In the genomic region with DNA sequence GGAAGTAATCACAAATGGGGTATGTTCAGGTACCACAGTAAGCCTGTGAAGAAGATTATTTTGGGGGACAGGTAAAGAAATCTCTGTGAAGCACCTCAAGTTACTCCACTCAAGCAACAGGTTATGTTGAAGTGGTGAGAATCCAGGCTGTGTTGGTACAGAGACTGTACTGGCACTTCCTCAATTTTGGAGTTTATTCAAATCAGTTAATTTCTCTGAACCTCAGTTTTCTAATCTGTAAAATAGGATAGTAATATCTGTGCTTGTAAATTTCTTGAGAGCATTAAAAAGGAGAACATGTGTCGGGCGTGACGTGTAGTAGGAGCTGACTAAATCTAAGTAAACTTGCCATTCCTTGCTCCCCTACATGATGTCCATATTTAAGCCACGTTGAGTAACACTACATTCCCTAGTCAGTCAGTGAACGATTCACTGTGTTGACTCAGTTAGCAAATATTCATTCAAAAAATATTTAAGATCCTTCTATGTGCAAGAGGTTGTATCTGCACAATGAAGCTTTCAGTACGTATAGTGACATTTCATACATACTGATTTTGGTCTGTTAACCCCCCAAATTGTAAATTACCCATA, we compare ENCODE assay signal across 21 cellular contexts.
DNase-seq lines count a peak whose midpoint lies in the region; ATAC-seq, FAIRE-seq and TF ChIP-seq lines count a peak whose summit lies in the region.
"Had no signal": no experiment of that assay in that cellular context is flagged by ENCODE, and none has a peak within 500 bp of the region (broad histone marks: within the 10 kb centered on the region; RNA-seq: fewer than 3 reads in every experiment).

No MANE protein-coding gene starts in this region.

- no peak overlapping the region for H2AFZ ChIP-seq in astrocyte (ENCODE audit: low read depth, low read length)

- peaks cover 10% of the 10 kb centered on the region for H3K4me1 Mint-ChIP-seq in astrocyte (ENCODE audit: low read depth, unreplicated experiment)
- H3K4me1 Mint-ChIP-seq in T-helper 2 cell treated with Interferon-gamma antibody and Interleukin-4, amounts not matched to agents 5 μg/mL and 100 μg/mL, for 36 hours (ENCODE audit: low read depth), result no peaks in the 10 kb centered on the region
- H3K4me1 Mint-ChIP-seq: immature natural killer cell had no signal

- ATAC-seq in A549, result peak; percentile 81 to 85
- ATAC-seq: activated naive CD8-positive, alpha-beta T cell treated with anti-CD3 and anti-CD28 coated beads, Interleukin-2, amount 50 U/mL, for 24 hours; gastrocnemius medialis; stimulated activated naive CD8-positive, alpha-beta T cell treated with anti-CD3 and anti-CD28 coated beads, Interleukin-15, Interleukin-2, amounts not matched to agents 100 U/mL and 50 U/mL, for 24 hours had no signal

- no peak overlapping the region for H3K4me3 ChIP-seq in A549
- no peak overlapping the region for H3K4me3 ChIP-seq in astrocyte (ENCODE audit: insufficient read depth, low read depth, low read length)
- H3K4me3 ChIP-seq: gastrocnemius medialis, sigmoid colon had no signal

- H3K36me3 Mint-ChIP-seq in astrocyte (ENCODE audit: low read depth, unreplicated experiment), result peaks cover 2% of the 10 kb centered on the region
- no peaks in the 10 kb centered on the region for H3K36me3 Mint-ChIP-seq in T-helper 2 cell treated with Interferon-gamma antibody and Interleukin-4, amounts not matched to agents 5 μg/mL and 100 μg/mL, for 36 hours (ENCODE audit: low read depth)

- no peak overlapping the region for H3K27ac Mint-ChIP-seq in astrocyte (ENCODE audit: unreplicated experiment)
- H3K27ac Mint-ChIP-seq in T-helper 2 cell treated with Interferon-gamma antibody and Interleukin-4, amounts not matched to agents 5 μg/mL and 100 μg/mL, for 36 hours, result no peak overlapping the region
- H3K27ac Mint-ChIP-seq: activated naive CD8-positive, alpha-beta T cell treated with anti-CD3 and anti-CD28 coated beads, Interleukin-2, amount 50 U/mL, for 24 hours; activated T-cell treated with anti-CD3 and anti-CD28 coated beads, Interleukin-2, amount 50 U/mL, for 24 hours; immature natural killer cell had no signal

- 17% methylated on average over 6 of the region's 6 CpGs for WGBS in A549 (ENCODE audit: missing lambda C conversion rate)

- peak in 1 of 2 experiments; percentile 27; a peak in 1 of 5 replicates for TF ChIP-seq EP300 in A549 (IDR thresholded peaks at IDR 0.05)

- FAIRE-seq in A549 (lab: Jason Lieb, UNC) (no peak), H54 (lab: Jason Lieb, UNC) (peak; percentile 93), astrocyte (lab: Jason Lieb, UNC) (no peak)
- FAIRE-seq: A204.1 had no signal

- 0 out of 3 replicates have a peak overlapping the region, but pooled peaks have one; percentile 16 for H3K4me2 ChIP-seq in A549
- no peak overlapping the region for H3K4me2 ChIP-seq in astrocyte (ENCODE audit: low read length)

- no peaks in the 10 kb centered on the region for H3K27me3 ChIP-seq in astrocyte (ENCODE audit: insufficient read depth, low read length)
- H3K27me3 ChIP-seq: gastrocnemius medialis, sigmoid colon had no signal

- no peaks in the 10 kb centered on the region for H4K20me1 ChIP-seq in astrocyte (ENCODE audit: insufficient read depth, low read length)

- H3K27ac ChIP-seq in A549, result peak overlapping the region in 1 of 2 experiments; percentile 59; a peak in 3 of 6 replicates
- H3K27ac ChIP-seq in astrocyte (ENCODE audit: low read depth, low read length), result peak overlapping the region; percentile 18
- H3K27ac ChIP-seq: gastrocnemius medialis, HL-60, sigmoid colon had no signal

- H3K9ac ChIP-seq in astrocyte (ENCODE audit: low read length), result no peak overlapping the region

- H3K4me1 ChIP-seq in A549 (peaks cover 21% of the 10 kb centered on the region), astrocyte (ENCODE audit: insufficient read depth, low read length) (peaks cover 3% of the 10 kb centered on the region)
- H3K4me1 ChIP-seq: gastrocnemius medialis, sigmoid colon had no signal

- peaks cover 6% of the 10 kb centered on the region for H3K9me3 Mint-ChIP-seq in astrocyte (ENCODE audit: unreplicated experiment)
- no peaks in the 10 kb centered on the region for H3K9me3 Mint-ChIP-seq in T-helper 2 cell treated with Interferon-gamma antibody and Interleukin-4, amounts not matched to agents 5 μg/mL and 100 μg/mL, for 36 hours
- H3K9me3 Mint-ChIP-seq: activated naive CD8-positive, alpha-beta T cell treated with anti-CD3 and anti-CD28 coated beads, Interleukin-2, amount 50 U/mL, for 24 hours; activated T-cell treated with anti-CD3 and anti-CD28 coated beads, Interleukin-2, amount 50 U/mL, for 24 hours had no signal

- H3K4me3 Mint-ChIP-seq in astrocyte (ENCODE audit: unreplicated experiment), result no peak overlapping the region
- no peak overlapping the region for H3K4me3 Mint-ChIP-seq in T-helper 2 cell treated with Interferon-gamma antibody and Interleukin-4, amounts not matched to agents 5 μg/mL and 100 μg/mL, for 36 hours
- H3K4me3 Mint-ChIP-seq: activated naive CD8-positive, alpha-beta T cell treated with anti-CD3 and anti-CD28 coated beads, Interleukin-2, amount 50 U/mL, for 24 hours; activated T-cell treated with anti-CD3 and anti-CD28 coated beads, Interleukin-2, amount 50 U/mL, for 24 hours; immature natural killer cell had no signal

- POLR2A ChIA-PET in A549 (lab: Yijun Ruan, JAX), result no interaction called here

- TF ChIP-seq RAD21 in A549 (conservative IDR thresholded peaks at IDR 0.05 in 1 of 2, IDR thresholded peaks at IDR 0.05 in 1 of 2), result no peak

- H3K9me3 ChIP-seq in A549, result no peaks in the 10 kb centered on the region; the same call in 2 of the 3 replicates
- no peaks in the 10 kb centered on the region for H3K9me3 ChIP-seq in astrocyte (ENCODE audit: insufficient read depth, low read depth, low read length)
- H3K9me3 ChIP-seq: gastrocnemius medialis, sigmoid colon had no signal

- H3K79me2 ChIP-seq in astrocyte (ENCODE audit: insufficient read depth, low read length), result no peaks in the 10 kb centered on the region

- CTCF ChIA-PET in A549 (lab: Yijun Ruan, JAX), result interaction anchor here (1.2 kb wide), 1 partner anchor 115 kb away, joined by 4 read pairs; no protein-coding TSS in a partner anchor

- TF ChIP-seq POLR2A in A549 (IDR thresholded peaks at IDR 0.05; ENCODE audit: low read length) (no peak), H54 (IDR thresholded peaks at IDR 0.05; ENCODE audit: low read depth, low read length) (no peak)

- H3K36me3 ChIP-seq in astrocyte (ENCODE audit: insufficient read depth, low read length), result no peaks in the 10 kb centered on the region
- H3K36me3 ChIP-seq: gastrocnemius medialis, sigmoid colon had no signal

- H3K27me3 Mint-ChIP-seq in astrocyte (ENCODE audit: low read depth, unreplicated experiment), result no peaks in the 10 kb centered on the region
- no peaks in the 10 kb centered on the region for H3K27me3 Mint-ChIP-seq in T-helper 2 cell treated with Interferon-gamma antibody and Interleukin-4, amounts not matched to agents 5 μg/mL and 100 μg/mL, for 36 hours (ENCODE audit: low read depth)
- H3K27me3 Mint-ChIP-seq: activated naive CD8-positive, alpha-beta T cell treated with anti-CD3 and anti-CD28 coated beads, Interleukin-2, amount 50 U/mL, for 24 hours; activated T-cell treated with anti-CD3 and anti-CD28 coated beads, Interleukin-2, amount 50 U/mL, for 24 hours had no signal

- DNase-seq in A549 (ENCODE audit: low read depth in 1 of 2, low spot score in 1 of 2), result peak; percentile 1 to 61
- DNase-seq in H54 (ENCODE audit: insufficient read length, low spot score), result peak; percentile 23
- DNase-seq in astrocyte (ENCODE audit: low read depth), result peak; percentile 86
- DNase-seq in fibroblast of the conjunctiva (ENCODE audit: low read depth), result peak; percentile 80
- DNase-seq in T-helper 2 cell treated with Interferon-gamma antibody and Interleukin-4, amounts not matched to agents 5 μg/mL and 100 μg/mL, for 36 hours (ENCODE audit: low spot score), result no peak
- no peak for DNase-seq in mesenteric fat pad (ENCODE audit: low spot score)
- DNase-seq in activated CD8-positive, alpha-beta memory T cell treated with anti-CD3 and anti-CD28 coated beads, Interleukin-2, amount 50 U/mL, for 48 hours, result no peak
- DNase-seq in NCI-H2196 (lab: John Stamatoyannopoulos, UW; ENCODE audit: unreplicated experiment), result no peak
- DNase-seq: activated CD4-positive, alpha-beta T cell treated with anti-CD3 and anti-CD28 coated beads for 4 hours; activated naive CD8-positive, alpha-beta T cell treated with anti-CD3 and anti-CD28 coated beads, Interleukin-2, amount 50 U/mL, for 24 hours; activated T-cell treated with anti-CD3 and anti-CD28 coated beads, Interleukin-2, amount 50 U/mL, for 24 hours; dermis blood vessel endothelial cell; gastrocnemius medialis; immature natural killer cell; NCI-H1930; nucleus accumbens; SHP77; sigmoid colon; stimulated activated naive CD8-positive, alpha-beta T cell treated with anti-CD3 and anti-CD28 coated beads, Interleukin-15, Interleukin-2, amounts not matched to agents 100 U/mL and 50 U/mL, for 24 hours had no signal

- TF ChIP-seq CTCF in A549 (IDR thresholded peaks at IDR 0.05) (no peak), astrocyte (IDR thresholded peaks at IDR 0.05; ENCODE audit: insufficient read depth, low read depth, low read length) (no peak)

TF ChIP-seq in A549, 52 proteins besides CTCF, POLR2A, EP300 and RAD21 (continues in another document):
- no peak for TF ChIP-seq PHF8 (IDR thresholded peaks at IDR 0.05; ENCODE audit: borderline replicate concordance, low read depth)
- no peak for TF ChIP-seq BHLHE40 (IDR thresholded peaks at IDR 0.05; ENCODE audit: low read depth, low read length)
- peak; percentile 14; the same call in 1 of the 2 replicates for TF ChIP-seq FOSL2 (IDR thresholded peaks at IDR 0.05)
- peak; percentile 56 for TF ChIP-seq FOSL2 (CRISPR knock-in tag; IDR thresholded peaks at IDR 0.05)
- TF ChIP-seq MYC (IDR thresholded peaks at IDR 0.05; ENCODE audit: borderline replicate concordance, low read length), result no peak
- TF ChIP-seq ZSCAN20 (CRISPR knock-in tag; IDR thresholded peaks at IDR 0.05), result no peak
- TF ChIP-seq KDM1A (IDR thresholded peaks at IDR 0.05; ENCODE audit: low read depth), result no peak
- no peak for TF ChIP-seq RARB (CRISPR knock-in tag; IDR thresholded peaks at IDR 0.05)
- TF ChIP-seq NR3C1 (IDR thresholded peaks at IDR 0.05), result no peak
- TF ChIP-seq CEBPB (IDR thresholded peaks at IDR 0.05), result peak; percentile 35 to 58; a peak in 3 of 4 replicates
- TF ChIP-seq JUNB (IDR thresholded peaks at IDR 0.05), result peak; percentile 31; the same call in 1 of the 2 replicates
- TF ChIP-seq GATA3 (IDR thresholded peaks at IDR 0.05; ENCODE audit: borderline replicate concordance), result peak; percentile 31; the same call in 1 of the 2 replicates

Comparison
In these comparisons a context has a peak if more than half of its experiments do, and no peak if none do; other contexts are left out.
1. DNase-seq: peak in A549 (2 of 2), H54 (single experiment), astrocyte (single experiment) and fibroblast of the conjunctiva (single experiment); none in T-helper 2 cell treated with Interferon-gamma antibody and Interleukin-4, amounts not matched to agents 5 μg/mL and 100 μg/mL, for 36 hours (single experiment), mesenteric fat pad (single experiment), activated CD8-positive, alpha-beta memory T cell treated with anti-CD3 and anti-CD28 coated beads, Interleukin-2, amount 50 U/mL, for 48 hours (single experiment) and NCI-H2196 (single experiment).